2 cellular contexts compared by ENCODE assay signal in genomic region chr5:5062903-5063302, GRCh38.
TF ChIP-seq lines count a peak whose summit lies in the region.

No MANE protein-coding gene starts in this region.

TF ChIP-seq in HepG2, 621 proteins besides CTCF, POLR2A, EP300 and RAD21:
- no peak for TF ChIP-seq NAIF1 (CRISPR knock-in tag; IDR thresholded peaks at IDR 0.05; ENCODE audit: borderline replicate concordance)
- no peak for TF ChIP-seq ZNF773 (CRISPR knock-in tag; IDR thresholded peaks at IDR 0.05; ENCODE audit: borderline replicate concordance)

TF ChIP-seq in GM23338, 12 proteins besides CTCF, POLR2A, EP300 and RAD21:
- TF ChIP-seq ZNF331 (CRISPR knock-in tag; IDR thresholded peaks at IDR 0.05; ENCODE audit: low read depth), result no peak
- no peak for TF ChIP-seq POLR2AphosphoS5 (IDR thresholded peaks at IDR 0.05; ENCODE audit: low read depth)
- no peak for TF ChIP-seq ETS1 (IDR thresholded peaks at IDR 0.05)
- no peak for TF ChIP-seq JUNB (IDR thresholded peaks at IDR 0.05; ENCODE audit: unreplicated experiment)
- no peak for TF ChIP-seq ZNF114 (CRISPR knock-in tag; IDR thresholded peaks at IDR 0.05)
- no peak for TF ChIP-seq NANOG (IDR thresholded peaks at IDR 0.05; ENCODE audit: borderline replicate concordance)
- no peak for TF ChIP-seq CREB1 (CRISPR knock-in tag; IDR thresholded peaks at IDR 0.05; ENCODE audit: low read depth)
- TF ChIP-seq EZH2 (IDR thresholded peaks at IDR 0.05; ENCODE audit: low read depth, unreplicated experiment), result no peak
- TF ChIP-seq STAT1 (IDR thresholded peaks at IDR 0.05; ENCODE audit: unreplicated experiment), result no peak
